Comparison of ENCODE assay signal across 30 cellular contexts in genomic region chr1:62084304-62084905, GRCh38.
DNase-seq lines count a peak whose midpoint lies in the region; ATAC-seq and TF ChIP-seq lines count a peak whose summit lies in the region.
"Had no signal": no experiment of that assay in that cellular context is flagged by ENCODE, and none has a peak within 500 bp of the region (broad histone marks: within the 10 kb centered on the region; RNA-seq: fewer than 3 reads in every experiment).

No MANE protein-coding gene starts in this region.

- no peak for ATAC-seq in HG03045 (IDR thresholded peaks at IDR 0.05; ENCODE audit: unreplicated experiment)
- ATAC-seq: esophagus mucosa; gastrocnemius medialis; stimulated activated naive CD8-positive, alpha-beta T cell treated with anti-CD3 and anti-CD28 coated beads, Interleukin-15, amount 100 ng/mL, for 72 hours had no signal

- intact Hi-C loops in colonic mucosa (cut with DNase I) = no loop called here

- H3K4me1 ChIP-seq in suprapubic skin (no peaks in the 10 kb centered on the region), colonic mucosa (no peaks in the 10 kb centered on the region)
- H3K4me1 ChIP-seq: adrenal gland, gastrocnemius medialis had no signal

- DNase-seq in AG10803 (ENCODE audit: low read depth) (peak; percentile 15), RPMI7951 (ENCODE audit: low read depth) (peak; percentile 6), dedifferentiated amniotic fluid mesenchymal stem cell (ENCODE audit: extremely low spot score) (peak; percentile 29), left kidney (ENCODE audit: low read depth, low spot score) (peak; percentile 35), suprapubic skin (ENCODE audit: low spot score in 2 of 2) (no peak), colonic mucosa (no peak), NCI-H526 (lab: John Stamatoyannopoulos, UW) (no peak)
- DNase-seq: activated CD4-positive, alpha-beta memory T cell treated with anti-CD3 and anti-CD28 coated beads, Interleukin-2, amount 10 ng/mL, durations not matched to agents 7 days and 5 days; activated CD4-positive, CD25-positive, alpha-beta regulatory T cell treated with anti-CD3 and anti-CD28 coated beads, Interleukin-2, amount 50 U/mL, for 72 hours; activated CD8-positive, alpha-beta memory T cell treated with anti-CD3 and anti-CD28 coated beads, Interleukin-2, amount 50 U/mL, for 4 hours; activated naive CD4-positive, alpha-beta T cell treated with Interleukin-2 at 50 U/mL for 16 hours; adrenal gland; CD4-positive, alpha-beta T cell; cortex of kidney; endodermal cell; gastrocnemius medialis; MM.1S; NCI-H1930; NCI-H524 treated with DMSO at 0.1 percent for 48 hours; NK-92 treated with Interleukin-12 subunit alpha and Interleukin-12 subunit beta, amount 100 ng/mL, for 24 hours; posterior cingulate gyrus; right cardiac atrium; SHP77 treated with DMSO at 0.1 percent for 48 hours; stimulated activated CD4-positive, alpha-beta T cell treated with anti-CD3 and anti-CD28 coated beads, Interleukin-2, amount 100 ng/mL, for 48 hours; stimulated activated naive CD8-positive, alpha-beta T cell treated with anti-CD3 and anti-CD28 coated beads, Interleukin-15, amount 100 ng/mL, for 72 hours; tibial artery had no signal

- TF ChIP-seq CTCF in AG10803 (conservative IDR thresholded peaks at IDR 0.05; ENCODE audit: low read length) (no peak), suprapubic skin (IDR thresholded peaks at IDR 0.05) (no peak), colonic mucosa (IDR thresholded peaks at IDR 0.05) (no peak)

- H3K36me3 ChIP-seq in suprapubic skin = peaks cover 34% of the 10 kb centered on the region
- H3K36me3 ChIP-seq in colonic mucosa = no peaks in the 10 kb centered on the region
- H3K36me3 ChIP-seq: adrenal gland, gastrocnemius medialis had no signal

- WGBS in suprapubic skin = 60% methylated on average over 10 of the region's 10 CpGs

- H3K9me3 ChIP-seq in suprapubic skin (no peaks in the 10 kb centered on the region), colonic mucosa (no peaks in the 10 kb centered on the region)
- H3K9me3 ChIP-seq: adrenal gland, gastrocnemius medialis, tibial artery had no signal

- H3K9ac ChIP-seq in colonic mucosa (ENCODE audit: low read depth in 2 of 2, low read length in 2 of 2) = no peak overlapping the region
- H3K9ac ChIP-seq: KMS-11 had no signal

- TF ChIP-seq EP300 in suprapubic skin (IDR thresholded peaks at IDR 0.05) = no peak

- H3K4me3 ChIP-seq in AG10803 (ENCODE audit: low read length) (no peak overlapping the region), suprapubic skin (no peak overlapping the region), colonic mucosa (no peak overlapping the region)
- H3K4me3 ChIP-seq: adrenal gland, gastrocnemius medialis, hepatocyte, tibial artery had no signal

- H3K27me3 ChIP-seq in suprapubic skin (no peaks in the 10 kb centered on the region), colonic mucosa (no peaks in the 10 kb centered on the region)
- H3K27me3 ChIP-seq: adrenal gland, gastrocnemius medialis, hepatocyte, tibial artery had no signal

- TF ChIP-seq POLR2A in suprapubic skin (IDR thresholded peaks at IDR 0.05) = no peak

- no peak overlapping the region for H3K27ac ChIP-seq in suprapubic skin
- H3K27ac ChIP-seq in colonic mucosa = no peak overlapping the region
- H3K27ac ChIP-seq: adrenal gland, gastrocnemius medialis, hepatocyte, KMS-11, tibial artery had no signal

Comparison
In these comparisons a context has a peak if more than half of its experiments do, and no peak if none do; other contexts are left out.
1. DNase-seq: peak in AG10803 (single experiment), RPMI7951 (single experiment), dedifferentiated amniotic fluid mesenchymal stem cell (single experiment) and left kidney (single experiment); none in suprapubic skin (0 of 2), colonic mucosa (single experiment) and NCI-H526 (0 of 2).